In the genomic region with DNA sequence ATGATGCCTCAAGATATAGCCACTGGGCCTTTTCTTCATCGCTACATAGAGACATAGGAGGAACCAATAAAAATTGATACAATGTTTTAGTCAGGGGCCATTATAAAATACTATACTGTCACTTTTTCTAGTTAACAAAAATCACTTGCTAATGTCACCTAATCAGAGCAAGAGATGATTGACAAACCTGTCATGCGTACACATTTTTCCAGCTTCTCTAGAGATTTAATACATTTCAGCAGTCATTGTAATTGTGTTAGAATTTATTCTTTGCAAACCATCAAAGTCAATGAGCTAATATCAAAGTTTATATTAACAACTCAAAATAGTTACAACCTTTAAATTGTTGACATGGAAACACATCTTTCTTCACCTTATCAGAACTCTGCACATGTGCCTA, we compare ENCODE assay signal across 34 cellular contexts.
"Had no signal": no experiment of that assay in that cellular context is flagged by ENCODE, and none has a peak within 500 bp of the region (broad histone marks: within the 10 kb centered on the region; RNA-seq: fewer than 3 reads in every experiment).

No MANE protein-coding gene starts in this region.

- H3K4me2 ChIP-seq: KMS-11 had no signal

- H3K27me3 ChIP-seq: MG63 had no signal

- H3K27ac ChIP-seq: KMS-11 had no signal

- H3K9me3 ChIP-seq: MG63 had no signal

- H3K9ac ChIP-seq: KMS-11 had no signal

- H3K36me3 ChIP-seq: MG63 had no signal

- H3K4me3 ChIP-seq: MG63 had no signal

- DNase-seq: Karpas-422, Kasumi-1, MG63, MM.1S, MV-4-11, NCI-H1048, NCI-H1092, NCI-H1092 treated with DMSO at 0.1 percent for 48 hours, NCI-H1105, NCI-H1105 treated with DMSO at 0.1 percent for 48 hours, NCI-H1417, NCI-H1417 treated with DMSO at 0.1 percent for 48 hours, NCI-H1436, NCI-H1436 treated with DMSO at 0.1 percent for 48 hours, NCI-H146, NCI-H1694, NCI-H1694 treated with DMSO at 0.1 percent for 48 hours, NCI-H187, NCI-H187 treated with DMSO at 0.1 percent for 48 hours, NCI-H1930, NCI-H2029, NCI-H2029 treated with DMSO at 0.1 percent for 48 hours, NCI-H2081, NCI-H2081 treated with DMSO at 0.1 percent for 48 hours, NCI-H2107, NCI-H2171, NCI-H2171 treated with DMSO at 0.1 percent for 48 hours, NCI-H2227 treated with DMSO at 0.1 percent for 48 hours, NCI-H226, NCI-H345, NCI-H446, NCI-H446 treated with DMSO at 0.1 percent for 48 hours, NCI-H510A had no signal
